ENCODE assay signal across 8 cellular contexts in genomic region chr9:87792831-87793288, GRCh38.
DNase-seq lines count a peak whose midpoint lies in the region; ATAC-seq, FAIRE-seq and TF ChIP-seq lines count a peak whose summit lies in the region.

No MANE protein-coding gene starts in this region.

- no peak overlapping the region for H4K8ac ChIP-seq in H1 (ENCODE audit: extremely low read depth, insufficient read depth, low read length)

- H3K4me2 ChIP-seq in H1 (ENCODE audit: insufficient read depth in 1 of 2, low read depth in 2 of 2, low read length in 2 of 2), result no peak overlapping the region

- no peak overlapping the region for H4K91ac ChIP-seq in H1 (replicated peaks; ENCODE audit: insufficient read length, low read length)

- TF ChIP-seq CTCF in H1 (IDR thresholded peaks at IDR 0.05; ENCODE audit: control extremely low read depth in 1 of 3, insufficient read depth in 1 of 3, low read depth in 1 of 3, low read length in 3 of 3) (peak in 2 of 3 experiments; percentile 1 to 25; a peak in 1 of 4 replicates), endothelial cell (IDR thresholded peaks at IDR 0.05; ENCODE audit: unreplicated experiment) (no peak)

- no peak overlapping the region for H3K56ac ChIP-seq in H1 (replicated peaks; ENCODE audit: insufficient read length, low read depth, low read length)

- 87% methylated on average over 6 of the region's 6 CpGs; no CpG with 5 or more reads in 1 of the 2 experiments for WGBS in H1 (ENCODE audit: extremely low coverage in 1 of 2, insufficient coverage in 1 of 2, insufficient read length in 1 of 2, insufficient replicate concordance in 2 of 2, low coverage in 1 of 2, low lambda C conversion rate in 2 of 2, missing lambda C conversion rate in 1 of 2), 2 experiments
- WGBS in aorta, 2 donors, result 85 to 93% methylated on average over 6 of the region's 6 CpGs

- no peak overlapping the region for H3K9ac ChIP-seq in H1 (replicated peaks in 1 of 4; ENCODE audit: extremely low read depth in 1 of 4, low read depth in 3 of 4, low read length in 3 of 4)

- in situ Hi-C loops in ACHN (cut with HindIII; ENCODE audit: low pct_ligation_motif_present, low pct_unique_long_range_greater_than_20kb, low sequenced_read_pairs), result no loop called here

- no peak for FAIRE-seq in H1 (lab: Jason Lieb, UNC)

- peaks cover 0 to 32% (median 7%) of the 10 kb centered on the region in 7 donors for H3K4me1 Mint-ChIP-seq in naive thymus-derived CD4-positive, alpha-beta T cell
- peaks cover 1% of the 10 kb centered on the region for H3K4me1 Mint-ChIP-seq in endothelial cell (ENCODE audit: unreplicated experiment)

- H3K4me1 ChIP-seq in H1 (replicated peaks in 1 of 4; ENCODE audit: control insufficient read depth in 3 of 4, insufficient read depth in 4 of 4, low read length in 3 of 4) (no peaks in the 10 kb centered on the region), aorta (ENCODE audit: control insufficient read depth in 1 of 2, insufficient read depth in 2 of 2, low read length in 2 of 2) (no peaks in the 10 kb centered on the region)
- H3K4me1 ChIP-seq in naive thymus-derived CD4-positive, alpha-beta T cell (ENCODE audit: control insufficient read depth in 2 of 2, insufficient read depth in 2 of 2, low read length in 2 of 2), result no peaks in the 10 kb centered on the region

- no peak overlapping the region for H4K5ac ChIP-seq in H1 (ENCODE audit: insufficient read length, low read depth, low read length)

- H3K4me3 Mint-ChIP-seq in naive thymus-derived CD4-positive, alpha-beta T cell, result peak overlapping the region in 1 of 10 donors; percentile 47
- no peak overlapping the region for H3K4me3 Mint-ChIP-seq in endothelial cell (ENCODE audit: unreplicated experiment)

- no peaks in the 10 kb centered on the region for H3K79me1 ChIP-seq in H1 (ENCODE audit: low read depth, low read length)

- H3K79me2 ChIP-seq in H1 (ENCODE audit: control insufficient read depth in 1 of 2, insufficient read depth in 2 of 2, low read length in 2 of 2), result no peaks in the 10 kb centered on the region

- no peak overlapping the region for H3K23ac ChIP-seq in H1 (ENCODE audit: insufficient read length)

- H2BK15ac ChIP-seq in H1 (ENCODE audit: low read length), result no peak overlapping the region

- peak overlapping the region in 1 of 9 donors; percentile 44 for H3K27ac Mint-ChIP-seq in naive thymus-derived CD4-positive, alpha-beta T cell
- H3K27ac Mint-ChIP-seq in endothelial cell (ENCODE audit: unreplicated experiment), result no peak overlapping the region

- no peaks in the 10 kb centered on the region for H3K9me3 ChIP-seq in H1 (ENCODE audit: insufficient read depth in 2 of 2, low read depth in 1 of 2, low read length in 1 of 2)
- H3K9me3 ChIP-seq in naive thymus-derived CD4-positive, alpha-beta T cell (ENCODE audit: control insufficient read depth in 2 of 3, low read length in 3 of 3), result no peaks in the 10 kb centered on the region
- no peaks in the 10 kb centered on the region for H3K9me3 ChIP-seq in aorta (ENCODE audit: control insufficient read depth, low read length)

- no peak overlapping the region for H2BK5ac ChIP-seq in H1 (ENCODE audit: low read depth, low read length)

- TF ChIP-seq RAD21 in H1 (IDR thresholded peaks at IDR 0.05 in 1 of 2, conservative IDR thresholded peaks at IDR 0.05 in 1 of 2; ENCODE audit: low read depth in 2 of 2, low read length in 2 of 2), result peak in 1 of 2 experiments; percentile 20; a peak in 1 of 4 replicates

- POLR2A ChIA-PET in H1 (lab: Charles Lee; ENCODE audit: partially characterized antibody), result no interaction called here
- POLR2A ChIA-PET in naive thymus-derived CD4-positive, alpha-beta T cell (lab: Charles Lee), result no interaction called here

- no peak overlapping the region for H2BK20ac ChIP-seq in H1 (ENCODE audit: low read length)

- no peaks in the 10 kb centered on the region for H3K23me2 ChIP-seq in H1 (ENCODE audit: low read depth, low read length)

- H2AK5ac ChIP-seq in H1 (ENCODE audit: low read depth, low read length), result no peak overlapping the region

- H3K14ac ChIP-seq in H1 (ENCODE audit: insufficient read length), result no peak overlapping the region

- H4K20me1 ChIP-seq in H1 (replicated peaks in 1 of 2; ENCODE audit: control insufficient read depth in 1 of 2, insufficient read depth in 2 of 2, low read length in 2 of 2), result no peaks in the 10 kb centered on the region

- H3K27ac ChIP-seq in H1 (ENCODE audit: low read depth, low read length) (no peak overlapping the region), aorta (ENCODE audit: low read depth in 1 of 2, low read length in 2 of 2) (no peak overlapping the region)
- H3K27ac ChIP-seq in naive thymus-derived CD4-positive, alpha-beta T cell (ENCODE audit: low read depth, low read length), result no peak overlapping the region

- TF ChIP-seq POLR2A in H1 (IDR thresholded peaks at IDR 0.05; ENCODE audit: control extremely low read depth in 1 of 2, low read depth in 2 of 2, low read length in 2 of 2), result no peak

- H3K27me3 ChIP-seq in H1 (replicated peaks in 1 of 4; ENCODE audit: control insufficient read depth in 3 of 4, extremely low read depth in 1 of 4, insufficient read depth in 3 of 4, low read length in 3 of 4), result no peaks in the 10 kb centered on the region
- H3K27me3 ChIP-seq in naive thymus-derived CD4-positive, alpha-beta T cell (ENCODE audit: control insufficient read depth in 2 of 2, insufficient read depth in 2 of 2, low read length in 2 of 2), result no peaks in the 10 kb centered on the region
- no peaks in the 10 kb centered on the region for H3K27me3 ChIP-seq in aorta (ENCODE audit: control insufficient read depth in 1 of 2, insufficient read depth in 2 of 2, low read length in 1 of 2)

- no peak overlapping the region for H3K18ac ChIP-seq in H1 (ENCODE audit: extremely low read depth, low read length)

- no peak overlapping the region for H2BK12ac ChIP-seq in H1 (ENCODE audit: low read depth, low read length)

- H2BK120ac ChIP-seq in H1 (replicated peaks; ENCODE audit: low read depth, low read length), result no peak overlapping the region

- H3K4ac ChIP-seq in H1 (replicated peaks; ENCODE audit: insufficient read length, low read depth, low read length), result no peak overlapping the region

- TF ChIP-seq EP300 in H1 (IDR thresholded peaks at IDR 0.05; ENCODE audit: borderline replicate concordance in 1 of 2, low read depth in 2 of 2, low read length in 2 of 2), result no peak

- ATAC-seq in GM19035 (IDR thresholded peaks at IDR 0.05; ENCODE audit: unreplicated experiment), result peak; percentile 98
- peak; percentile 83 for ATAC-seq in HG03354 (IDR thresholded peaks at IDR 0.05; ENCODE audit: poor library complexity, severe bottlenecking, unreplicated experiment)
- peak; percentile 95 for ATAC-seq in naive thymus-derived CD4-positive, alpha-beta T cell
- peak; percentile 84 for ATAC-seq in aorta (ENCODE audit: low FRiP score)

- H3K36me3 Mint-ChIP-seq in naive thymus-derived CD4-positive, alpha-beta T cell, result peaks cover 0 to 6% (median 0%) of the 10 kb centered on the region in 5 donors
- no peaks in the 10 kb centered on the region for H3K36me3 Mint-ChIP-seq in endothelial cell (ENCODE audit: low read depth, unreplicated experiment)

- H3K4me3 ChIP-seq in H1 (ENCODE audit: extremely low read depth in 1 of 4, insufficient read depth in 2 of 4, low read depth in 3 of 4, low read length in 4 of 4) (no peak overlapping the region), aorta (ENCODE audit: low read length in 2 of 2) (no peak overlapping the region)
- H3K4me3 ChIP-seq in naive thymus-derived CD4-positive, alpha-beta T cell (ENCODE audit: low read length), result no peak overlapping the region

- no peaks in the 10 kb centered on the region for H3K36me3 ChIP-seq in H1 (ENCODE audit: control insufficient read depth in 2 of 4, insufficient read depth in 4 of 4, low read length in 3 of 4)
- H3K36me3 ChIP-seq in naive thymus-derived CD4-positive, alpha-beta T cell (ENCODE audit: control insufficient read depth in 2 of 3, insufficient read depth in 3 of 3, low read length in 3 of 3), result no peaks in the 10 kb centered on the region
- no peaks in the 10 kb centered on the region for H3K36me3 ChIP-seq in aorta (ENCODE audit: control insufficient read depth in 1 of 2, insufficient read depth in 2 of 2, low read length in 1 of 2)

- intact Hi-C loops in naive thymus-derived CD4-positive, alpha-beta T cell (cut with micrococcal nuclease), result no loop called here
- intact Hi-C loops in aorta (cut with DNase I), result no loop called here

- DNase-seq in ACHN (peak; percentile 73), SW480 (ENCODE audit: low spot score) (peak; percentile 59), H1 (ENCODE audit: low read depth in 1 of 2, low spot score in 2 of 2) (no peak), aorta (peak in 1 of 2 donors; percentile 89), endothelial cell (ENCODE audit: low spot score) (no peak)
- DNase-seq in naive thymus-derived CD4-positive, alpha-beta T cell, result peak in 1 of 9 donors; percentile 32

- H3K27me3 Mint-ChIP-seq in naive thymus-derived CD4-positive, alpha-beta T cell, result no peaks in the 10 kb centered on the region
- H3K27me3 Mint-ChIP-seq in endothelial cell (ENCODE audit: unreplicated experiment), result peaks cover 4% of the 10 kb centered on the region

- H2AFZ ChIP-seq in H1 (ENCODE audit: low read length), result no peak overlapping the region

- peaks cover 0 to 6% (median 0%) of the 10 kb centered on the region in 11 donors for H3K9me3 Mint-ChIP-seq in naive thymus-derived CD4-positive, alpha-beta T cell
- no peaks in the 10 kb centered on the region for H3K9me3 Mint-ChIP-seq in endothelial cell (ENCODE audit: unreplicated experiment)

- CTCF ChIA-PET in H1 (lab: Charles Lee; ENCODE audit: partially characterized antibody), result interaction anchor here (0.7 to 3.8 kb wide), 8 partner anchors 9 to 251 kb away, joined by 3 to 19 read pairs (median 4); partner anchors contain the start of gene CTSL
- CTCF ChIA-PET in naive thymus-derived CD4-positive, alpha-beta T cell (lab: Charles Lee), result no interaction called here

TF ChIP-seq in H1, 55 proteins besides CTCF, POLR2A, EP300 and RAD21 (continues in another document):
- TF ChIP-seq MAX (IDR thresholded peaks at IDR 0.05) (0 out of 2 replicates have a peak, but pooled peaks have one; percentile 25), PHF8 (conservative IDR thresholded peaks at IDR 0.05; ENCODE audit: low read depth, low read length) (no peak), SIRT6 (IDR thresholded peaks at IDR 0.05; ENCODE audit: low read length) (no peak), JUND (IDR thresholded peaks at IDR 0.05; ENCODE audit: low read length) (0 out of 2 replicates have a peak, but pooled peaks have one; percentile 21), GTF2F1 (IDR thresholded peaks at IDR 0.05; ENCODE audit: borderline replicate concordance, low read depth, low read length) (no peak)
- TF ChIP-seq, protein P1, sequence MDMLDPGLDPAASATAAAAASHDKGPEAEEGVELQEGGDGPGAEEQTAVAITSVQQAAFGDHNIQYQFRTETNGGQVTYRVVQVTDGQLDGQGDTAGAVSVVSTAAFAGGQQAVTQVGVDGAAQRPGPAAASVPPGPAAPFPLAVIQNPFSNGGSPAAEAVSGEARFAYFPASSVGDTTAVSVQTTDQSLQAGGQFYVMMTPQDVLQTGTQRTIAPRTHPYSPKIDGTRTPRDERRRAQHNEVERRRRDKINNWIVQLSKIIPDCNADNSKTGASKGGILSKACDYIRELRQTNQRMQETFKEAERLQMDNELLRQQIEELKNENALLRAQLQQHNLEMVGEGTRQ (IDR thresholded peaks at IDR 0.05; ENCODE audit: low read length), result no peak

Comparison
In these comparisons a context has a peak if more than half of its experiments do, and no peak if none do; other contexts are left out.
1. DNase-seq: peak in ACHN (single experiment) and SW480 (single experiment); none in H1 (0 of 2) and endothelial cell (single experiment).
2. Peak in every context shown above with its lines, with median percentiles within 50 percentile points of each other: ATAC-seq.